ENCODE assay signal across 26 cellular contexts in the genomic region with DNA sequence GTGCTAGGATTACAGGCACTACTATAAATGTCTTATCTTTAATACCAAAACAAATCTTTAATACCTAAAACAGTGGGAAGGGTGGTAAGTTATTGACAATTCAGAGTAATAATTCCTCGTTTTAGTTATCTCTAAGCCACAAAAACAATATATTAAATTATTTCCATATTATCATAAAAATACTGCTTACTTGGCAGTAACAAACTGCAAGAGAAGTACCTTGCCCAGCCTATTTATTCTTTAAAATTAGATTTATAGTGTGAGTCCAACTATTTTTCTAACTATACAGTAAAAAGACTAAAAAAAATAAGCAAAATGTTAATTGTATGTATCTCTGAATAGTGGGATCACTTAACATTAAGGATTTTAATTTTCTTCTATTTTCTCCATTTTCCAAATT.
"Had no signal": no experiment of that assay in that cellular context is flagged by ENCODE, and none has a peak within 500 bp of the region (broad histone marks: within the 10 kb centered on the region; RNA-seq: fewer than 3 reads in every experiment).

No MANE protein-coding gene starts in this region.

- H3K4me3 ChIP-seq: colonic mucosa, coronary artery, dorsolateral prefrontal cortex, esophagus muscularis mucosa, esophagus squamous epithelium, gastrocnemius medialis, gastroesophageal sphincter, heart left ventricle, heart right ventricle had no signal

- H3K27ac ChIP-seq: colonic mucosa, coronary artery, dorsolateral prefrontal cortex, epithelial cell of prostate, esophagus muscularis mucosa, esophagus squamous epithelium, foreskin keratinocyte, gastrocnemius medialis, gastroesophageal sphincter, heart left ventricle, heart right ventricle had no signal

- H3K9me3 ChIP-seq: colonic mucosa, esophagus muscularis mucosa, esophagus squamous epithelium, gastrocnemius medialis had no signal

- H3K36me3 ChIP-seq: colonic mucosa had no signal

- DNase-seq: colonic mucosa; cortex of kidney; dermis blood vessel endothelial cell; dorsolateral prefrontal cortex; effector CD4-positive, alpha-beta T cell; effector CD8-positive, alpha-beta T cell; effector memory CD4-positive, alpha-beta T cell; effector memory CD8-positive, alpha-beta T cell; endodermal cell; erythroblast; esophagus squamous epithelium; foreskin fibroblast; foreskin keratinocyte; foreskin melanocyte; gastrocnemius medialis; glutamatergic neuron; head of caudate nucleus; heart left ventricle; heart right ventricle had no signal

- H3K27me3 ChIP-seq: colonic mucosa, dorsolateral prefrontal cortex, esophagus muscularis mucosa, esophagus squamous epithelium, foreskin keratinocyte, gastrocnemius medialis, gastroesophageal sphincter, heart left ventricle, heart right ventricle had no signal

- H3K4me1 ChIP-seq: colonic mucosa, esophagus muscularis mucosa, esophagus squamous epithelium, foreskin keratinocyte, gastrocnemius medialis, gastroesophageal sphincter, heart left ventricle, heart right ventricle had no signal

- FAIRE-seq: endometrium, endothelial cell of umbilical vein had no signal

- ATAC-seq: effector memory CD8-positive, alpha-beta T cell; esophagus mucosa; foreskin keratinocyte; gastrocnemius medialis; gastroesophageal sphincter; heart left ventricle; heart right ventricle had no signal
